Comparison of ENCODE assay signal across 22 cellular contexts in genomic region chr7:44775383-44776107, GRCh38. TPM values are rescaled to one million over a fixed set of nuclear protein-coding genes. Genes with fewer than 3 reads are reported as not detected.
DNase-seq lines count a peak whose midpoint lies in the region; ATAC-seq, FAIRE-seq and TF ChIP-seq lines count a peak whose summit lies in the region.
"Had no signal": no experiment of that assay in that cellular context is flagged by ENCODE, and none has a peak within 500 bp of the region (broad histone marks: within the 10 kb centered on the region; RNA-seq: fewer than 3 reads in every experiment).

No MANE protein-coding gene starts in this region.

- no peak for ATAC-seq in GM23338
- ATAC-seq in T-helper 17 cell, result no peak
- ATAC-seq in HG03442 (IDR thresholded peaks at IDR 0.05; ENCODE audit: unreplicated experiment), result no peak

- no peaks in the 10 kb centered on the region for H3F3A ChIP-seq in GM23338 (replicated peaks; ENCODE audit: low read depth)

- H4K20me1 ChIP-seq in GM23338 (replicated peaks; ENCODE audit: insufficient read depth), result peaks cover 3% of the 10 kb centered on the region; the same call in 1 of the 2 replicates

- no peak overlapping the region for H3K4me3 Mint-ChIP-seq in GM23338
- H3K4me3 Mint-ChIP-seq in T-helper 17 cell, result no peak overlapping the region
- H3K4me3 Mint-ChIP-seq: CD4-positive, alpha-beta T cell; H9; IgD-negative memory B cell had no signal

- H3K4me1 ChIP-seq in GM23338 (ENCODE audit: insufficient read depth), result no peaks in the 10 kb centered on the region
- H3K4me1 ChIP-seq: Caco-2 had no signal

- no peaks in the 10 kb centered on the region for H3K36me3 ChIP-seq in GM23338 (ENCODE audit: insufficient read depth)
- no peaks in the 10 kb centered on the region for H3K36me3 ChIP-seq in MG63

- no peak overlapping the region for H3K4me3 ChIP-seq in GM23338
- H3K4me3 ChIP-seq in MG63, result no peak overlapping the region

- H3K9me2 ChIP-seq in GM23338 (ENCODE audit: insufficient read depth), result no peaks in the 10 kb centered on the region

- H3K36me3 Mint-ChIP-seq in GM23338 (ENCODE audit: low read depth) (no peaks in the 10 kb centered on the region), T-helper 17 cell (ENCODE audit: low read depth) (no peaks in the 10 kb centered on the region)
- H3K36me3 Mint-ChIP-seq: IgD-negative memory B cell had no signal

- H3K9me3 ChIP-seq in T-helper 17 cell (ENCODE audit: control insufficient read depth, low read length, poor library complexity, severe bottlenecking) (no peaks in the 10 kb centered on the region), MG63 (no peaks in the 10 kb centered on the region)
- H3K9me3 ChIP-seq: Caco-2 had no signal

- peaks cover 15% of the 10 kb centered on the region for H3K27me3 Mint-ChIP-seq in GM23338 (ENCODE audit: insufficient read depth, low read depth, poor library complexity)
- no peaks in the 10 kb centered on the region for H3K27me3 Mint-ChIP-seq in T-helper 17 cell
- H3K27me3 Mint-ChIP-seq: CD4-positive, alpha-beta T cell; IgD-negative memory B cell had no signal

- no peak overlapping the region for H3K4me2 ChIP-seq in GM23338

- H3K27ac Mint-ChIP-seq in GM23338, result no peak overlapping the region
- H3K27ac Mint-ChIP-seq in T-helper 17 cell, result peak overlapping the region; percentile 11
- H3K27ac Mint-ChIP-seq: CD4-positive, alpha-beta T cell; IgD-negative memory B cell had no signal

- DNase-seq in GM23338 (ENCODE audit: low spot score), result no peak
- DNase-seq in T-helper 17 cell, result no peak
- DNase-seq in iPS-NIHi11 (ENCODE audit: low spot score), result peak; percentile 2
- DNase-seq in urothelium cell line (ENCODE audit: low spot score), result no peak
- no peak for DNase-seq in HUDEP-2 (lab: John Stamatoyannopoulos, UW; ENCODE audit: unreplicated experiment in 76 of 76)
- no peak for DNase-seq in MG63
- DNase-seq: ACHN; AML-193; Caco-2; CD4-positive, alpha-beta T cell; DMS153; DMS79; GDM1; GOT3; H9; KG1 had no signal

- H3K27ac ChIP-seq in GM23338 (ENCODE audit: low read depth), result no peak overlapping the region
- H3K27ac ChIP-seq: C4-2B had no signal

- H2AFZ ChIP-seq in GM23338, result 0 out of 2 replicates have a peak overlapping the region, but pooled peaks have one; percentile 28

- H3K4me1 Mint-ChIP-seq in GM23338 (no peaks in the 10 kb centered on the region; the same call in 2 of the 3 replicates), T-helper 17 cell (peaks cover 9% of the 10 kb centered on the region)
- H3K4me1 Mint-ChIP-seq: H9 had no signal

- H3K79me2 ChIP-seq in GM23338 (replicated peaks; ENCODE audit: insufficient read depth), result no peaks in the 10 kb centered on the region

- no peak for TF ChIP-seq CTCF in GM23338 (conservative IDR thresholded peaks at IDR 0.05; ENCODE audit: low read depth in 2 of 2)

- H3K27me3 ChIP-seq in GM23338 (ENCODE audit: insufficient read depth), result no peaks in the 10 kb centered on the region
- no peaks in the 10 kb centered on the region for H3K27me3 ChIP-seq in MG63

- no peaks in the 10 kb centered on the region for H3K9me3 Mint-ChIP-seq in GM23338
- H3K9me3 Mint-ChIP-seq: CD4-positive, alpha-beta T cell; H9; IgD-negative memory B cell had no signal

- peak; percentile 96 for FAIRE-seq in urothelium cell line (lab: Jason Lieb, UNC)
- FAIRE-seq: A204.1, GM12892, GM18507 had no signal

TF ChIP-seq in GM23338, 12 proteins besides CTCF, POLR2A, EP300 and RAD21:
- TF ChIP-seq ZNF331 (CRISPR knock-in tag; IDR thresholded peaks at IDR 0.05; ENCODE audit: low read depth) (no peak), STAT1 (IDR thresholded peaks at IDR 0.05; ENCODE audit: unreplicated experiment) (no peak), EZH2 (IDR thresholded peaks at IDR 0.05; ENCODE audit: low read depth, unreplicated experiment) (no peak), REST (IDR thresholded peaks at IDR 0.05; ENCODE audit: unreplicated experiment) (no peak), ZNF114 (CRISPR knock-in tag; IDR thresholded peaks at IDR 0.05) (no peak)

RNA-seq across cellular contexts. Expression of gene PPIA, which starts 20.9 kb away (rescaled TPM):
- 4,367 and 4,717 TPM in 2 replicates for total RNA-seq in GM23338 (2014; rRNA removed; shearing (Covaris generic))
- 6,375 and 6,524 TPM in 2 replicates for polyA plus RNA-seq in GM23338 (2016; fragmentation: Nextera tagmentation; extraction: Ambion mirVana)
- 100 to 1,000 TPM; 691 to 692 TPM for total RNA-seq in T-helper 17 cell
- 6,024 and 6,806 TPM in 2 replicates for total RNA-seq in MG63 (2014; rRNA removed; shearing (Covaris generic); ENCODE audit: low replicate concordance)

RNA-seq across cellular contexts. Expression of gene ZMIZ2, which starts 26.9 kb away (rescaled TPM):
- total RNA-seq in GM23338 (2014; rRNA removed; shearing (Covaris generic)), result 30.4 and 46.1 TPM in 2 replicates
- 15.2 and 15.5 TPM in 2 replicates for polyA plus RNA-seq in GM23338 (2016; fragmentation: Nextera tagmentation; extraction: Ambion mirVana)
- total RNA-seq in T-helper 17 cell, result 100 to 1,000 TPM; 117 to 171 TPM
- total RNA-seq in MG63 (2014; rRNA removed; shearing (Covaris generic); ENCODE audit: low replicate concordance), result 2.0 and 6.6 TPM in 2 replicates
